ENCODE assay signal across 17 cellular contexts in genomic region chr1:98653186-98653585, GRCh38. TPM values are rescaled to one million over a fixed set of nuclear protein-coding genes. Genes with fewer than 3 reads are reported as not detected.
A peak's percentile ranks its signal among the peaks of the same experiment; 100 is the strongest.
DNase-seq lines count a peak whose midpoint lies in the region; TF ChIP-seq lines count a peak whose summit lies in the region.
"Had no signal": no experiment of that assay in that cellular context is flagged by ENCODE, and none has a peak within 500 bp of the region (broad histone marks: within the 10 kb centered on the region; RNA-seq: fewer than 3 reads in every experiment).

No MANE protein-coding gene starts in this region.

- no peaks in the 10 kb centered on the region for H4K20me1 ChIP-seq in osteoblast (ENCODE audit: insufficient read depth, low read length)

- no peak for TF ChIP-seq POLR2A in lower leg skin (IDR thresholded peaks at IDR 0.05)

- WGBS in lower leg skin, 2 donors, result 98 to 100% methylated on average over 2 of the region's 2 CpGs

- no peaks in the 10 kb centered on the region for H3K27me3 ChIP-seq in osteoblast (ENCODE audit: insufficient read depth, low read length)
- H3K27me3 ChIP-seq: Peyer's patch, SJSA1 had no signal

- peak; percentile 44 for DNase-seq in HCEC 1CT
- peak; percentile 11 for DNase-seq in NCI-H226
- DNase-seq in choroid plexus epithelial cell (ENCODE audit: low read depth), result peak; percentile 15
- peak; percentile 46 for DNase-seq in osteoblast (ENCODE audit: insufficient read length, low spot score, missing footprints)
- no peak for DNase-seq in lower leg skin (ENCODE audit: low spot score in 2 of 2)
- no peak for DNase-seq in OCI-M2 (lab: John Stamatoyannopoulos, UW; ENCODE audit: unreplicated experiment)
- no peak for DNase-seq in hypothalamus (lab: John Stamatoyannopoulos, UW)
- DNase-seq: GF-D8; NCI-H187; NCI-H2107; NCI-H524; NCI-H774; NK-92 treated with Interleukin-12 subunit alpha and Interleukin-12 subunit beta, amount 100 ng/mL, for 24 hours; Peyer's patch had no signal

- no peak overlapping the region for H3K27ac ChIP-seq in osteoblast (ENCODE audit: low read depth, low read length)
- H3K27ac ChIP-seq: KMS-11, Peyer's patch, SJSA1 had no signal

- intact Hi-C loops in lower leg skin (cut with DNase I; ENCODE audit: low total_unique reads), result no loop called here

- no peaks in the 10 kb centered on the region for H3K36me3 ChIP-seq in osteoblast (ENCODE audit: insufficient read depth, low read length)
- H3K36me3 ChIP-seq: Peyer's patch, SJSA1 had no signal

- H2AFZ ChIP-seq in osteoblast (ENCODE audit: low read length), result no peak overlapping the region

- no peak overlapping the region for H3K4me3 ChIP-seq in choroid plexus epithelial cell (ENCODE audit: low read depth, low read length)
- H3K4me3 ChIP-seq in osteoblast (ENCODE audit: insufficient read depth, low read length), result no peak overlapping the region
- no peak overlapping the region for H3K4me3 ChIP-seq in lower leg skin (ENCODE audit: low read depth, poor library complexity, severe bottlenecking)
- H3K4me3 ChIP-seq: Peyer's patch, SJSA1 had no signal

- H3K79me2 ChIP-seq in osteoblast (ENCODE audit: insufficient read depth, low read length), result no peaks in the 10 kb centered on the region

- no peaks in the 10 kb centered on the region for H3K4me1 ChIP-seq in osteoblast (ENCODE audit: insufficient read depth, low read length)
- H3K4me1 ChIP-seq: Peyer's patch, SJSA1 had no signal

- TF ChIP-seq CTCF in choroid plexus epithelial cell (conservative IDR thresholded peaks at IDR 0.05; ENCODE audit: low read depth, low read length) (no peak), osteoblast (IDR thresholded peaks at IDR 0.05; ENCODE audit: extremely low read depth, low read depth, low read length) (no peak), lower leg skin (IDR thresholded peaks at IDR 0.05) (no peak)

- H3K4me2 ChIP-seq in osteoblast (ENCODE audit: insufficient read depth, low read length), result no peak overlapping the region
- H3K4me2 ChIP-seq: KMS-11 had no signal

- H3K9me3 ChIP-seq in osteoblast (ENCODE audit: low read depth, low read length), result no peaks in the 10 kb centered on the region
- H3K9me3 ChIP-seq: Peyer's patch, SJSA1 had no signal

RNA-seq across cellular contexts. Expression of gene SNX7, which starts 8.3 kb away (rescaled TPM):
- 78.9 and 86.6 TPM in 2 replicates for total RNA-seq in osteoblast
- total RNA-seq in lower leg skin, result 10 to 100 TPM in 3 of 4 donors, 1 to 10 TPM in 1; 6.4 to 20.4 (median 13.5) TPM
- total RNA-seq: B cell had no signal

Comparison
In these comparisons a context has a peak if more than half of its experiments do, and no peak if none do; other contexts are left out.
1. DNase-seq: peak in HCEC 1CT (single experiment), NCI-H226 (single experiment), choroid plexus epithelial cell (single experiment) and osteoblast (single experiment); none in lower leg skin (0 of 2), OCI-M2 (single experiment) and hypothalamus (0 of 51).